In the genomic region with DNA sequence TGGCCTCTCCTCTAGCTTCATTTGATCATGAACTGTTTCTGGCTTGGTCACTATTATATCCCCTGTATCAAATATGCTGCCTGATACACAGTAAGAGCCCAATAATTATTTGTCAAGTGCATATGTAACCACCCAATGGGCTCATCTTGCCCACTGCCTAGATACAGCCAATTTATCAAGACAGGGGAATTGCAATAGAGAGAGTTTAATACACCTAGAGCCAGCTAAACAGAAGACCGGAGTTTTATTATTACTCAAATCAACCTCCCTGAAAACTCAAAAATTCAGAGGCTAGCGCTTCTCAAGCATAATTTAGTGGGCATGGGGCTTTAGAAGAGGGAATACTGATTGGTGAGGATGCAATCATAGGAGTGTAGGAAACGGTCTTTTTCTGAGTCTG, we compare ENCODE assay signal across 31 cellular contexts.
"Had no signal": no experiment of that assay in that cellular context is flagged by ENCODE, and none has a peak within 500 bp of the region (broad histone marks: within the 10 kb centered on the region; RNA-seq: fewer than 3 reads in every experiment).

No MANE protein-coding gene starts in this region.

- DNase-seq: activated B cell treated with CpG ODN at 0.5 μM for 24 hours; activated CD4-positive, alpha-beta memory T cell treated with anti-CD3 and anti-CD28 coated beads, Interleukin-2, amount 10 ng/mL, durations not matched to agents 7 days and 5 days; activated CD4-positive, alpha-beta T cell treated with anti-CD3 and anti-CD28 coated beads for 48 hours; activated CD4-positive, alpha-beta T cell treated with anti-CD3 and anti-CD28 coated beads, Interleukin-2, amount 50 U/mL, for 4 hours; activated CD8-positive, alpha-beta memory T cell treated with anti-CD3 and anti-CD28 coated beads, Interleukin-2, amount 50 U/mL, for 48 hours; activated gamma-delta T cell; activated naive CD4-positive, alpha-beta T cell; activated naive CD4-positive, alpha-beta T cell treated with anti-CD3 and anti-CD28 coated beads, Interleukin-2, amount 10 ng/mL, durations not matched to agents 7 days and 5 days; activated naive CD8-positive, alpha-beta T cell treated with anti-CD3 and anti-CD28 coated beads, Interleukin-2, amount 10 ng/mL, durations not matched to agents 7 days and 5 days; activated T-cell treated with anti-CD3 and anti-CD28 coated beads for 4 hours; activated T-cell treated with anti-CD3 and anti-CD28 coated beads, Interleukin-2, amount 50 U/mL, for 24 hours; activated T-cell treated with anti-CD3 and anti-CD28 coated beads, Interleukin-2, amount 50 U/mL, for 72 hours; caudate nucleus; cortex of kidney; dermis blood vessel endothelial cell; effector CD4-positive, alpha-beta T cell; effector memory CD8-positive, alpha-beta T cell; esophagus squamous epithelium; foreskin melanocyte; heart right ventricle; T-helper 17 cell; T1000; WERI-Rb-1 had no signal

- H3K4me3 ChIP-seq: ascending aorta, esophagus squamous epithelium, gastroesophageal sphincter, heart right ventricle, hepatocyte had no signal

- H2AFZ ChIP-seq: hepatocyte had no signal

- H3K27me3 ChIP-seq: ascending aorta, esophagus squamous epithelium, gastroesophageal sphincter, heart right ventricle, hepatocyte had no signal

- H3K27ac ChIP-seq: hepatocyte, WERI-Rb-1 had no signal

- H3K27me3 Mint-ChIP-seq: activated B cell treated with CpG ODN at 0.5 μM for 24 hours; activated CD4-positive, alpha-beta memory T cell treated with anti-CD3 and anti-CD28 coated beads, Interleukin-2, amount 10 ng/mL, durations not matched to agents 7 days and 5 days; activated naive CD4-positive, alpha-beta T cell treated with anti-CD3 and anti-CD28 coated beads, Interleukin-2, amount 10 ng/mL, durations not matched to agents 7 days and 5 days; activated naive CD8-positive, alpha-beta T cell treated with anti-CD3 and anti-CD28 coated beads, Interleukin-2, amount 10 ng/mL, durations not matched to agents 7 days and 5 days; activated T-cell treated with anti-CD3 and anti-CD28 coated beads, Interleukin-2, amount 50 U/mL, for 24 hours; brain; effector memory CD8-positive, alpha-beta T cell; T-helper 17 cell had no signal

- H3K4me1 Mint-ChIP-seq: activated B cell treated with CpG ODN at 0.5 μM for 24 hours, brain had no signal

- ATAC-seq: activated CD4-positive, CD25-positive, alpha-beta regulatory T cell treated with anti-CD3 and anti-CD28 coated beads, Interleukin-2, amount 50 U/mL, for 24 hours; activated naive CD4-positive, alpha-beta T cell treated with anti-CD3 and anti-CD28 coated beads, Interleukin-2, amount 50 U/mL, for 72 hours; activated T-cell treated with anti-CD3 and anti-CD28 coated beads, Interleukin-2, amount 50 U/mL, for 72 hours; effector memory CD8-positive, alpha-beta T cell; gastroesophageal sphincter; heart right ventricle; T-helper 17 cell had no signal

- FAIRE-seq: colon had no signal

- H3K27ac Mint-ChIP-seq: activated B cell treated with CpG ODN at 0.5 μM for 24 hours; activated CD4-positive, alpha-beta memory T cell treated with anti-CD3 and anti-CD28 coated beads, Interleukin-2, amount 10 ng/mL, durations not matched to agents 7 days and 5 days; activated naive CD4-positive, alpha-beta T cell treated with anti-CD3 and anti-CD28 coated beads, Interleukin-2, amount 10 ng/mL, durations not matched to agents 7 days and 5 days; activated naive CD4-positive, alpha-beta T cell treated with anti-CD3 and anti-CD28 coated beads, Interleukin-2, amount 50 U/mL, for 72 hours; activated naive CD8-positive, alpha-beta T cell treated with anti-CD3 and anti-CD28 coated beads, Interleukin-2, amount 10 ng/mL, durations not matched to agents 7 days and 5 days; activated T-cell treated with anti-CD3 and anti-CD28 coated beads, Interleukin-2, amount 50 U/mL, for 24 hours; activated T-cell treated with anti-CD3 and anti-CD28 coated beads, Interleukin-2, amount 50 U/mL, for 72 hours; brain; effector memory CD8-positive, alpha-beta T cell; T-helper 17 cell; T-helper 2 cell treated with Interferon-gamma antibody and Interleukin-4, amounts not matched to agents 5 μg/mL and 100 μg/mL, for 36 hours had no signal

- H3K4me2 ChIP-seq: hepatocyte had no signal

- H3K79me2 ChIP-seq: hepatocyte had no signal

- H3K4me3 Mint-ChIP-seq: activated B cell treated with CpG ODN at 0.5 μM for 24 hours; activated CD4-positive, alpha-beta memory T cell treated with anti-CD3 and anti-CD28 coated beads, Interleukin-2, amount 10 ng/mL, durations not matched to agents 7 days and 5 days; activated naive CD4-positive, alpha-beta T cell treated with anti-CD3 and anti-CD28 coated beads, Interleukin-2, amount 10 ng/mL, durations not matched to agents 7 days and 5 days; activated naive CD8-positive, alpha-beta T cell treated with anti-CD3 and anti-CD28 coated beads, Interleukin-2, amount 10 ng/mL, durations not matched to agents 7 days and 5 days; activated T-cell treated with anti-CD3 and anti-CD28 coated beads, Interleukin-2, amount 50 U/mL, for 24 hours; activated T-cell treated with anti-CD3 and anti-CD28 coated beads, Interleukin-2, amount 50 U/mL, for 72 hours; brain; effector memory CD8-positive, alpha-beta T cell; T-helper 17 cell; T-helper 2 cell treated with Interferon-gamma antibody and Interleukin-4, amounts not matched to agents 5 μg/mL and 100 μg/mL, for 36 hours had no signal

- H3K36me3 ChIP-seq: ascending aorta, esophagus squamous epithelium, gastroesophageal sphincter, heart right ventricle, WERI-Rb-1 had no signal

- H3K9me3 Mint-ChIP-seq: effector memory CD8-positive, alpha-beta T cell had no signal
